Comparison of ENCODE assay signal across 27 cellular contexts in genomic region chr1:56703747-56704146, GRCh38.
"Had no signal": no experiment of that assay in that cellular context is flagged by ENCODE, and none has a peak within 500 bp of the region (broad histone marks: within the 10 kb centered on the region; RNA-seq: fewer than 3 reads in every experiment).

No MANE protein-coding gene starts in this region.

- H3K9me3 ChIP-seq: suprapubic skin, testis, thoracic aorta, thyroid gland, transverse colon, upper lobe of left lung, upper lobe of right lung, vagina had no signal

- H3K4me1 ChIP-seq: stomach, suprapubic skin, testis, thyroid gland, tibial artery, tibial nerve, transverse colon, upper lobe of left lung, upper lobe of right lung, uterus, vagina had no signal

- DNase-seq: stimulated activated CD4-positive, alpha-beta T cell treated with anti-CD3 and anti-CD28 coated beads, Interleukin-2, amount 100 ng/mL, for 48 hours; stimulated activated CD4-positive, alpha-beta T cell treated with anti-CD3 and anti-CD28 coated beads, Interleukin-4, amount 100 ng/mL, for 1 hour; stimulated activated CD4-positive, alpha-beta T cell treated with anti-CD3 and anti-CD28 coated beads, Interleukin-4, amount 100 ng/mL, for 24 hours; stimulated activated CD4-positive, alpha-beta T cell treated with anti-CD3 and anti-CD28 coated beads, Interleukin-4, amount 100 ng/mL, for 4 hours; stimulated activated CD8-positive, alpha-beta memory T cell treated with anti-CD3 and anti-CD28 coated beads, Interleukin-4, amount 100 ng/mL, for 48 hours; stimulated activated naive B cell treated with anti-CD40 and anti-IgM and Interleukin-4, amounts not matched to agents 10 μg/mL and 1 μg/mL and 100 μg/mL, for 72 hours; stimulated activated naive CD4-positive, alpha-beta T cell; stimulated activated naive CD4-positive, alpha-beta T cell treated with Interleukin-2 at 50 U/mL for 16 hours; stimulated activated naive CD8-positive, alpha-beta T cell treated with anti-CD3 and anti-CD28 coated beads, Interleukin-15, amount 100 ng/mL, for 72 hours; stimulated activated naive CD8-positive, alpha-beta T cell treated with anti-CD3 and anti-CD28 coated beads, Interleukin-15, Interleukin-2, amounts not matched to agents 100 U/mL and 50 U/mL, for 24 hours; stomach; substantia nigra; testis; thyroid gland; tibial artery; transverse colon; trophoblast cell; upper lobe of left lung; upper lobe of right lung; uterus had no signal

- ATAC-seq: stimulated activated effector memory CD8-positive, alpha-beta T cell treated with anti-CD3 and anti-CD28 coated beads, Interleukin-12 subunit alpha, Interleukin-12 subunit beta, amount 100 ng/mL, for 72 hours; stimulated activated memory B cell treated with anti-CD40 and anti-IgM and Interleukin-4, amounts not matched to agents 10 μg/mL and 1 μg/mL and 100 μg/mL, for 72 hours; stimulated activated naive B cell treated with anti-CD40 and anti-IgM and Interleukin-4, amounts not matched to agents 10 μg/mL and 1 μg/mL and 100 μg/mL, for 72 hours; stimulated activated naive CD8-positive, alpha-beta T cell treated with anti-CD3 and anti-CD28 coated beads, Interleukin-15, amount 100 ng/mL, for 72 hours; stimulated activated naive CD8-positive, alpha-beta T cell treated with anti-CD3 and anti-CD28 coated beads, Interleukin-15, Interleukin-2, amounts not matched to agents 100 U/mL and 50 U/mL, for 24 hours; upper lobe of right lung had no signal

- H3K27ac ChIP-seq: stomach, suprapubic skin, testis, thoracic aorta, thyroid gland, tibial artery, tibial nerve, transverse colon, upper lobe of left lung, upper lobe of right lung, uterus, vagina had no signal

- H3K36me3 ChIP-seq: suprapubic skin, uterus, vagina had no signal

- FAIRE-seq: urothelium cell line had no signal

- H3K4me3 ChIP-seq: stomach, suprapubic skin, testis, thoracic aorta, thyroid gland, tibial artery, tibial nerve, transverse colon, upper lobe of left lung, upper lobe of right lung, uterus, vagina had no signal
